Comparison of ENCODE assay signal across 23 cellular contexts in the genomic region with DNA sequence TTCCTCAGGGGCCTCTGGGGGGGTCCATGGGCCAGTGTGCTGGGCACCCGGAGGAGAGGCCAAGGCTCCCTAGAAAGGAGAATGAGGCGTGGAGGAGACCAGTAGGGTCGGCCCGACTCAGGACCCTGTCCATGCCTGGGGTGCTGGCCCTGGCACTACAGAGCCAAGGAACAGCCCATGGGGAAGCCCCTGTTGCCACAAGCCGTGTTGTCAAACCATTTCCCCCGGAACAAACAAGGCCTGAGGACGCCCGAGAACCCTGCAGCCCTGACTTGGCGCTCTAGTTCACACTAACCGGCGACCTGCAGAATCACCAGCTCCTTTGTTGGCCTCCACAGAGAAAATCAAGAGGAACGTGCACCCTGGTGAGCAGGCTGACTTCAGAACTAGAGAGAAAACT. TPM values are rescaled to one million over a fixed set of nuclear protein-coding genes. Genes with fewer than 3 reads are reported as not detected.
A peak's percentile ranks its signal among the peaks of the same experiment; 100 is the strongest.
DNase-seq lines count a peak whose midpoint lies in the region; ATAC-seq and TF ChIP-seq lines count a peak whose summit lies in the region.
"Had no signal": no experiment of that assay in that cellular context is flagged by ENCODE, and none has a peak within 500 bp of the region (broad histone marks: within the 10 kb centered on the region; RNA-seq: fewer than 3 reads in every experiment).

No MANE protein-coding gene starts in this region.

- ATAC-seq in RWPE2 (ENCODE audit: low read depth), result peak; percentile 20; the same call in 1 of the 3 replicates
- ATAC-seq in stimulated activated naive B cell treated with anti-CD40 and anti-IgM and Interleukin-4, amounts not matched to agents 10 μg/mL and 1 μg/mL and 100 μg/mL, for 72 hours (replicated peaks), result peak; percentile 35 to 56
- no peak for ATAC-seq in HG02870 (IDR thresholded peaks at IDR 0.05; ENCODE audit: unreplicated experiment)
- ATAC-seq: psoas muscle, SK-N-SH treated with all-trans-retinoic acid at 6 μM for 48 hours had no signal

- peaks cover 16% of the 10 kb centered on the region for H3K4me1 Mint-ChIP-seq in activated T-cell treated with anti-CD3 and anti-CD28 coated beads, Interleukin-2, amount 50 U/mL, for 24 hours (ENCODE audit: low read depth)
- H3K4me1 Mint-ChIP-seq in immature natural killer cell, result peaks cover 35 to 56% of the 10 kb centered on the region in 2 donors
- peaks cover 38 to 44% of the 10 kb centered on the region in 2 donors for H3K4me1 Mint-ChIP-seq in stimulated activated naive B cell treated with anti-CD40 and anti-IgM and Interleukin-4, amounts not matched to agents 10 μg/mL and 1 μg/mL and 100 μg/mL, for 72 hours
- H3K4me1 Mint-ChIP-seq: activated naive CD4-positive, alpha-beta T cell treated with anti-CD3 and anti-CD28 coated beads, Interleukin-2, amount 50 U/mL, for 24 hours had no signal

- no peaks in the 10 kb centered on the region for H3K4me1 ChIP-seq in RWPE2 (ENCODE audit: insufficient read depth, poor library complexity, severe bottlenecking)
- H3K4me1 ChIP-seq: ascending aorta, psoas muscle had no signal

- H3K4me3 Mint-ChIP-seq in activated T-cell treated with anti-CD3 and anti-CD28 coated beads, Interleukin-2, amount 50 U/mL, for 24 hours, result no peak overlapping the region
- peak overlapping the region; percentile 49 to 74 (median 65) for H3K4me3 Mint-ChIP-seq in immature natural killer cell
- peak overlapping the region in 1 of 2 donors; percentile 29 for H3K4me3 Mint-ChIP-seq in stimulated activated naive B cell treated with anti-CD40 and anti-IgM and Interleukin-4, amounts not matched to agents 10 μg/mL and 1 μg/mL and 100 μg/mL, for 72 hours
- H3K4me3 Mint-ChIP-seq: activated CD4-positive, alpha-beta memory T cell treated with anti-CD3 and anti-CD28 coated beads, Interleukin-2, amount 10 ng/mL, durations not matched to agents 7 days and 5 days; activated naive CD4-positive, alpha-beta T cell treated with anti-CD3 and anti-CD28 coated beads, Interleukin-2, amount 50 U/mL, for 24 hours had no signal

- no peak overlapping the region for H3K4me3 ChIP-seq in RWPE2 (ENCODE audit: severe bottlenecking)
- H3K4me3 ChIP-seq: ascending aorta, heart right ventricle, psoas muscle, tibial nerve had no signal

- H3K27ac ChIP-seq in RWPE2 (ENCODE audit: poor library complexity, severe bottlenecking) (no peak overlapping the region), caudate nucleus (ENCODE audit: low read depth, low read length) (no peak overlapping the region)
- H3K27ac ChIP-seq: ascending aorta, heart right ventricle, psoas muscle, tibial nerve had no signal

- H3K36me3 ChIP-seq in RWPE2 (ENCODE audit: low read depth), result no peaks in the 10 kb centered on the region
- H3K36me3 ChIP-seq: ascending aorta, heart right ventricle, tibial nerve had no signal

- H3K9me3 ChIP-seq in RWPE2 (ENCODE audit: severe bottlenecking), result peaks cover 6% of the 10 kb centered on the region
- H3K9me3 ChIP-seq: ascending aorta, psoas muscle had no signal

- DNase-seq in activated T-cell treated with anti-CD3 and anti-CD28 coated beads, Interleukin-2, amount 50 U/mL, for 24 hours, result no peak
- DNase-seq in activated T-cell treated with anti-CD3 and anti-CD28 coated beads, Interleukin-2, amount 50 U/mL, for 48 hours, result no peak
- DNase-seq in RWPE2 (ENCODE audit: low spot score) (no peak), immature natural killer cell (peak; percentile 54 to 56 (median 55)), C1 segment of cervical spinal cord (lab: John Stamatoyannopoulos, UW) (no peak), caudate nucleus (lab: John Stamatoyannopoulos, UW) (no peak)
- no peak for DNase-seq in stimulated activated naive B cell treated with anti-CD40 and anti-IgM and Interleukin-4, amounts not matched to agents 10 μg/mL and 1 μg/mL and 100 μg/mL, for 72 hours
- DNase-seq: activated CD4-positive, alpha-beta memory T cell treated with anti-CD3 and anti-CD28 coated beads, Interleukin-2, amount 10 ng/mL, durations not matched to agents 7 days and 5 days; cerebellar nuclear complex; GOT3; NCI-H1417 treated with DMSO at 0.1 percent for 48 hours; NCI-H510A; psoas muscle; RPMI8226; stimulated activated naive CD4-positive, alpha-beta T cell treated with Interleukin-2 at 50 U/mL for 16 hours had no signal

- no peaks in the 10 kb centered on the region for H3K36me3 Mint-ChIP-seq in activated T-cell treated with anti-CD3 and anti-CD28 coated beads, Interleukin-2, amount 50 U/mL, for 24 hours (ENCODE audit: low read depth)
- H3K36me3 Mint-ChIP-seq in immature natural killer cell, result no peaks in the 10 kb centered on the region
- H3K36me3 Mint-ChIP-seq in stimulated activated naive B cell treated with anti-CD40 and anti-IgM and Interleukin-4, amounts not matched to agents 10 μg/mL and 1 μg/mL and 100 μg/mL, for 72 hours, result peaks cover 9% of the 10 kb centered on the region in 2 donors

- H3K27me3 ChIP-seq in RWPE2 (ENCODE audit: insufficient read depth, poor library complexity, severe bottlenecking), result peaks cover 56% of the 10 kb centered on the region

- no peak for TF ChIP-seq CTCF in RWPE2 (IDR thresholded peaks at IDR 0.05; ENCODE audit: poor library complexity, severe bottlenecking)

- H3K27ac Mint-ChIP-seq in activated T-cell treated with anti-CD3 and anti-CD28 coated beads, Interleukin-2, amount 50 U/mL, for 24 hours, result peak overlapping the region; percentile 14
- peak overlapping the region in 5 of 6 donors; percentile 44 to 92 (median 80) for H3K27ac Mint-ChIP-seq in immature natural killer cell
- peak overlapping the region; percentile 20 for H3K27ac Mint-ChIP-seq in stimulated activated naive B cell treated with anti-CD40 and anti-IgM and Interleukin-4, amounts not matched to agents 10 μg/mL and 1 μg/mL and 100 μg/mL, for 72 hours
- H3K27ac Mint-ChIP-seq: activated CD4-positive, alpha-beta memory T cell treated with anti-CD3 and anti-CD28 coated beads, Interleukin-2, amount 10 ng/mL, durations not matched to agents 7 days and 5 days; activated naive CD4-positive, alpha-beta T cell treated with anti-CD3 and anti-CD28 coated beads, Interleukin-2, amount 50 U/mL, for 24 hours had no signal

- peaks cover 53% of the 10 kb centered on the region for H3K27me3 Mint-ChIP-seq in activated T-cell treated with anti-CD3 and anti-CD28 coated beads, Interleukin-2, amount 50 U/mL, for 24 hours
- peaks cover 11 to 19% (median 15%) of the 10 kb centered on the region in 3 donors for H3K27me3 Mint-ChIP-seq in immature natural killer cell (ENCODE audit: low read depth in 3 of 3)
- peaks cover 24 to 43% of the 10 kb centered on the region in 2 donors for H3K27me3 Mint-ChIP-seq in stimulated activated naive B cell treated with anti-CD40 and anti-IgM and Interleukin-4, amounts not matched to agents 10 μg/mL and 1 μg/mL and 100 μg/mL, for 72 hours

- peaks cover 6% of the 10 kb centered on the region for H3K9me3 Mint-ChIP-seq in activated T-cell treated with anti-CD3 and anti-CD28 coated beads, Interleukin-2, amount 50 U/mL, for 24 hours
- no peaks in the 10 kb centered on the region for H3K9me3 Mint-ChIP-seq in immature natural killer cell
- peaks cover 7 to 11% of the 10 kb centered on the region in 2 donors for H3K9me3 Mint-ChIP-seq in stimulated activated naive B cell treated with anti-CD40 and anti-IgM and Interleukin-4, amounts not matched to agents 10 μg/mL and 1 μg/mL and 100 μg/mL, for 72 hours
- H3K9me3 Mint-ChIP-seq: activated CD4-positive, alpha-beta memory T cell treated with anti-CD3 and anti-CD28 coated beads, Interleukin-2, amount 10 ng/mL, durations not matched to agents 7 days and 5 days; activated naive CD4-positive, alpha-beta T cell treated with anti-CD3 and anti-CD28 coated beads, Interleukin-2, amount 50 U/mL, for 24 hours had no signal

RNA-seq across cellular contexts. Expression of a gene that starts 41.6 kb away (rescaled TPM):
- polyA plus RNA-seq in immature natural killer cell, result 10 to 100 TPM in 1 of 3 donors, 1 to 10 TPM in 2; 9.5 to 18.2 (median 9.7) TPM

RNA-seq across cellular contexts. Expression of a gene that starts 48.0 kb away (rescaled TPM):
- not detected for polyA plus RNA-seq in immature natural killer cell
- polyA plus RNA-seq: BJ, heart right ventricle, neural cell had no signal

Comparison
In these comparisons a context has a peak if more than half of its experiments do, and no peak if none do; other contexts are left out.
1. DNase-seq: peak in immature natural killer cell (3 of 3); none in activated T-cell treated with anti-CD3 and anti-CD28 coated beads, Interleukin-2, amount 50 U/mL, for 24 hours (single experiment), activated T-cell treated with anti-CD3 and anti-CD28 coated beads, Interleukin-2, amount 50 U/mL, for 48 hours (0 of 2), RWPE2 (single experiment), stimulated activated naive B cell treated with anti-CD40 and anti-IgM and Interleukin-4, amounts not matched to agents 10 μg/mL and 1 μg/mL and 100 μg/mL, for 72 hours (single experiment), C1 segment of cervical spinal cord (0 of 14) and caudate nucleus (0 of 61).
2. H3K27ac Mint-ChIP-seq: peak in every context shown above with its lines; median percentile 80 in immature natural killer cell; 20 in stimulated activated naive B cell treated with anti-CD40 and anti-IgM and Interleukin-4, amounts not matched to agents 10 μg/mL and 1 μg/mL and 100 μg/mL, for 72 hours; 14 in activated T-cell treated with anti-CD3 and anti-CD28 coated beads, Interleukin-2, amount 50 U/mL, for 24 hours.